In genomic region chr13:20263393-20264044, GRCh38 we compare ENCODE assay signal across 24 cellular contexts. TPM values are rescaled to one million over a fixed set of nuclear protein-coding genes. Genes with fewer than 3 reads are reported as not detected.
"Had no signal": no experiment of that assay in that cellular context is flagged by ENCODE, and none has a peak within 500 bp of the region (broad histone marks: within the 10 kb centered on the region; RNA-seq: fewer than 3 reads in every experiment).

No MANE protein-coding gene starts in this region.

- H3K4me3 ChIP-seq: colonic mucosa, heart left ventricle, left lung, lower lobe of right lung, right atrium auricular region, smooth muscle cell, suprapubic skin, thyroid gland, upper lobe of left lung, uterus had no signal

- H3K27me3 ChIP-seq: colonic mucosa, left lung, right atrium auricular region, suprapubic skin, thyroid gland, upper lobe of left lung, uterus had no signal

- DNase-seq: colonic mucosa; dermis blood vessel endothelial cell; erythroblast; heart left ventricle; hypothalamus; kidney glomerular epithelial cell; left lung; lower lobe of right lung; naive B cell; stimulated activated CD4-positive, alpha-beta T cell treated with anti-CD3 and anti-CD28 coated beads, Interleukin-2, amount 100 ng/mL, for 48 hours; stimulated activated naive CD4-positive, alpha-beta T cell treated with Interleukin-2 at 50 U/mL for 16 hours; thyroid gland; upper lobe of left lung; uterus had no signal

- FAIRE-seq: endothelial cell of umbilical vein, frontal cortex, islet of Langerhans had no signal

- H3K9ac ChIP-seq: parathyroid adenoma had no signal

- H3K4me1 ChIP-seq: colonic mucosa, heart left ventricle, left lung, lower lobe of right lung, parathyroid adenoma, right atrium auricular region, suprapubic skin, thyroid gland, upper lobe of left lung, uterus had no signal

- ATAC-seq: heart left ventricle, left lung, lower lobe of right lung had no signal

- H3K36me3 ChIP-seq: colonic mucosa, heart left ventricle, left lung, lower lobe of right lung, right atrium auricular region, suprapubic skin, thyroid gland, upper lobe of left lung, uterus had no signal

- H3K9me3 ChIP-seq: colonic mucosa, heart left ventricle, left lung, lower lobe of right lung, right atrium auricular region, suprapubic skin, thyroid gland, upper lobe of left lung, uterus had no signal

- H3K27ac ChIP-seq: colonic mucosa, heart left ventricle, left lung, lower lobe of right lung, parathyroid adenoma, right atrium auricular region, suprapubic skin, thyroid gland, upper lobe of left lung, uterus had no signal

RNA-seq across cellular contexts. Expression of gene GJB6, which starts 31.4 kb away (rescaled TPM):
- total RNA-seq: colonic mucosa, dermis blood vessel endothelial cell, endothelial cell of umbilical vein, glomerular endothelial cell, heart left ventricle, lower lobe of right lung, omental fat pad, pulmonary artery endothelial cell, right atrium auricular region, upper lobe of left lung had no signal
- polyA plus RNA-seq: endothelial cell of umbilical vein, heart left ventricle had no signal
